In the genomic region with DNA sequence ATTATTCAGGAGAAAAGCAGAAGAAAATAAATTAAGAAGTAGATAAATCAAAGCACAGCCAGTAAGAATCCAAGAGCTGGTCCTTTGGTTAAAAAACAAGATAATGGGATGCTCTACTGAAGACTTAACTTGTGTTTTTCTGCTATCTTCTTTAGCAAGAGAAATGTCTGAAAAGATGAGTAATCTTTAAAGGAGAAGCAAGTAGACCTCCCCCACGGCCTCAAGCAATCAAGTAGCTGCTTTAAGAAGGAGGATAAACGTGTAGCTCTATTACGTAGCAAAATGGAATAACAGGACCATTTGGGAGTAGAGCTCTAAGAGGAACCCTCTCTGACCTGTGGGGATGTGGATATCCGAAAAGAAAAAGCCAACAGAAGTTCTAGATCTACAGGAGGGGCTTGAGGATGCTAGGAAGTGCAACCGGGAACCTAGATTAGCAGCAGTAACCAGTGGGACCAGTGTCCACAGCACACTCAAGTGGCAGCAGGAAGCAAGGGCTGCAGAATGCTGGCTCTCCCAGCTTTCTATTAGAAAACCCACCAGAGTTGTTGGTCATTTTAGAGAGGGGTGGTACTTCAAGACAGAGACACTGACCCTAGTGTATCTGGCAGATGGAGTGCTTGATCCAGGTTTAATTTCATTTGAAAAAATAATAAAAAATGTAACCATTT, we compare ENCODE assay signal across 10 cellular contexts.
A peak's percentile ranks its signal among the peaks of the same experiment; 100 is the strongest.
DNase-seq lines count a peak whose midpoint lies in the region; ATAC-seq and TF ChIP-seq lines count a peak whose summit lies in the region.
"Had no signal": no experiment of that assay in that cellular context is flagged by ENCODE, and none has a peak within 500 bp of the region (broad histone marks: within the 10 kb centered on the region; RNA-seq: fewer than 3 reads in every experiment).

No MANE protein-coding gene starts in this region.

- intact Hi-C loops in Right ventricle myocardium superior (cut with DNase I): loop anchor here (2.0 kb wide), 1 partner anchor 39 kb away; no protein-coding TSS in a partner anchor

- no peak for ATAC-seq in Right ventricle myocardium superior (ENCODE audit: poor library complexity)
- no peak for ATAC-seq in GM18520 (IDR thresholded peaks at IDR 0.05; ENCODE audit: unreplicated experiment)
- ATAC-seq: activated CD8-positive, alpha-beta T cell treated with anti-CD3 and anti-CD28 coated beads for 36 hours; gastroesophageal sphincter had no signal

- DNase-seq in GM03348 (ENCODE audit: low spot score) (peak; percentile 42), NCI-H69 (lab: John Stamatoyannopoulos, UW) (peak; percentile 55), epithelial cell of esophagus (ENCODE audit: low read depth) (peak; percentile 57), renal cortical epithelial cell (ENCODE audit: low read depth) (peak; percentile 14), Right ventricle myocardium superior (no peak), NCI-H510A (lab: John Stamatoyannopoulos, UW) (no peak)
- DNase-seq: activated CD8-positive, alpha-beta T cell treated with anti-CD3 and anti-CD28 coated beads for 36 hours; adrenal gland had no signal

- TF ChIP-seq CTCF in epithelial cell of esophagus (IDR thresholded peaks at IDR 0.05; ENCODE audit: insufficient read depth, low read depth, low read length, missing control alignments): peak; percentile 45

- H3K4me3 ChIP-seq in epithelial cell of esophagus (ENCODE audit: low read length): no peak overlapping the region
- H3K4me3 ChIP-seq: adrenal gland, gastroesophageal sphincter had no signal

Comparison
In these comparisons a context has a peak if more than half of its experiments do, and no peak if none do; other contexts are left out.
1. DNase-seq: peak in GM03348 (single experiment), NCI-H69 (single experiment), epithelial cell of esophagus (single experiment) and renal cortical epithelial cell (single experiment); none in Right ventricle myocardium superior (single experiment) and NCI-H510A (single experiment).